ENCODE assay signal across 12 cellular contexts in the genomic region with DNA sequence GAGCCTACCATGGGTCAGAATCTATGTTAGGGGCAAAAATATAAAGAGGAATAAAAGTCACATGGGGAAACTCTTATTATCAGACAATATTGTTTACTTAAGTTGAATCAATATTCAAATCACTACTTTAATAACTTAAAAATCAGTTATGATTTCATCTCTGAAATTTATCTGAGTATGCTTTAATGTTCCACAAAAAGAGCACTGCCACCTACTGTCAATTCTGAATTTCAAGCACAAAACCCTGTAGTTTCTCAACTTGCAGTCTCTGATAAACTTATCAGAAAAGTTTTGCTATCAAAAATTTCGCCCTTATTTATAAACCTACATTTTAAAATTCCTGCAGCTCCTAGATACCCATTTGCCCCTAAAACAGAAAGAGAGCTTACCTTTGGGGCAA. TPM values are rescaled to one million over a fixed set of nuclear protein-coding genes. Genes with fewer than 3 reads are reported as not detected.
DNase-seq lines count a peak whose midpoint lies in the region; ATAC-seq and TF ChIP-seq lines count a peak whose summit lies in the region.
"Had no signal": no experiment of that assay in that cellular context is flagged by ENCODE, and none has a peak within 500 bp of the region (broad histone marks: within the 10 kb centered on the region; RNA-seq: fewer than 3 reads in every experiment).

No MANE protein-coding gene starts in this region.

- H3K4me3 Mint-ChIP-seq in osteocyte (ENCODE audit: unreplicated experiment): no peak overlapping the region
- no peak overlapping the region for H3K4me3 Mint-ChIP-seq in activated naive CD4-positive, alpha-beta T cell treated with anti-CD3 and anti-CD28 coated beads for 36 hours
- H3K4me3 Mint-ChIP-seq: activated CD4-positive, alpha-beta T cell treated with anti-CD3 and anti-CD28 coated beads, Interleukin-2, amount 10 ng/mL, durations not matched to agents 24 days and 14 days; stimulated activated naive CD8-positive, alpha-beta T cell treated with anti-CD3 and anti-CD28 coated beads, Interleukin-15, Interleukin-2, amounts not matched to agents 100 ng/mL and 50 ng/mL, for 24 hours had no signal

- peak; percentile 60 for TF ChIP-seq CTCF in LNCAP (IDR thresholded peaks at IDR 0.05)
- no peak for TF ChIP-seq CTCF in cardiac fibroblast (IDR thresholded peaks at IDR 0.05; ENCODE audit: low read depth, low read length)
- TF ChIP-seq CTCF in osteocyte (IDR thresholded peaks at IDR 0.05): peak; percentile 48

- intact Hi-C loops in activated naive CD4-positive, alpha-beta T cell treated with anti-CD3 and anti-CD28 coated beads for 36 hours (cut with micrococcal nuclease): no loop called here

- H3K9me3 Mint-ChIP-seq in osteocyte (ENCODE audit: unreplicated experiment): no peaks in the 10 kb centered on the region
- no peaks in the 10 kb centered on the region for H3K9me3 Mint-ChIP-seq in activated naive CD4-positive, alpha-beta T cell treated with anti-CD3 and anti-CD28 coated beads for 36 hours
- H3K9me3 Mint-ChIP-seq: activated CD4-positive, alpha-beta T cell treated with anti-CD3 and anti-CD28 coated beads, Interleukin-2, amount 10 ng/mL, durations not matched to agents 24 days and 14 days; stimulated activated naive CD8-positive, alpha-beta T cell treated with anti-CD3 and anti-CD28 coated beads, Interleukin-15, Interleukin-2, amounts not matched to agents 100 ng/mL and 50 ng/mL, for 24 hours had no signal

- H3K4me3 ChIP-seq in cardiac fibroblast (replicated peaks in 1 of 2; ENCODE audit: low read depth in 2 of 2, low read length in 2 of 2): no peak overlapping the region
- H3K4me3 ChIP-seq: SJSA1 had no signal

- CTCF ChIA-PET in activated naive CD4-positive, alpha-beta T cell treated with anti-CD3 and anti-CD28 coated beads for 36 hours (lab: Charles Lee): interaction anchor here (1.2 to 1.5 kb wide), 2 partner anchors 10 to 74 kb away, joined by 4 to 6 read pairs; no protein-coding TSS in a partner anchor

- H3K27me3 Mint-ChIP-seq in osteocyte (ENCODE audit: unreplicated experiment): no peaks in the 10 kb centered on the region
- H3K27me3 Mint-ChIP-seq in activated naive CD4-positive, alpha-beta T cell treated with anti-CD3 and anti-CD28 coated beads for 36 hours (ENCODE audit: low read depth): no peaks in the 10 kb centered on the region
- H3K27me3 Mint-ChIP-seq: activated CD4-positive, alpha-beta T cell treated with anti-CD3 and anti-CD28 coated beads, Interleukin-2, amount 10 ng/mL, durations not matched to agents 24 days and 14 days; stimulated activated naive CD8-positive, alpha-beta T cell treated with anti-CD3 and anti-CD28 coated beads, Interleukin-15, Interleukin-2, amounts not matched to agents 100 ng/mL and 50 ng/mL, for 24 hours had no signal

- no peak for ATAC-seq in GM21526 (IDR thresholded peaks at IDR 0.05; ENCODE audit: low FRiP score, unreplicated experiment)

- no peak overlapping the region for H3K27ac Mint-ChIP-seq in osteocyte (ENCODE audit: unreplicated experiment)
- no peak overlapping the region for H3K27ac Mint-ChIP-seq in activated naive CD4-positive, alpha-beta T cell treated with anti-CD3 and anti-CD28 coated beads for 36 hours
- H3K27ac Mint-ChIP-seq: activated CD4-positive, alpha-beta T cell treated with anti-CD3 and anti-CD28 coated beads, Interleukin-2, amount 10 ng/mL, durations not matched to agents 24 days and 14 days; stimulated activated naive CD8-positive, alpha-beta T cell treated with anti-CD3 and anti-CD28 coated beads, Interleukin-15, Interleukin-2, amounts not matched to agents 100 ng/mL and 50 ng/mL, for 24 hours had no signal

- DNase-seq in EH (ENCODE audit: low read depth) (peak; percentile 6), cardiac fibroblast (ENCODE audit: low read depth in 2 of 2) (peak; percentile 22 to 26), osteocyte (ENCODE audit: extremely low spot score, unreplicated experiment) (no peak)
- no peak for DNase-seq in stimulated activated CD4-positive, alpha-beta T cell treated with anti-CD3 and anti-CD28 coated beads, Interleukin-4, amount 100 ng/mL, for 1 hour
- no peak for DNase-seq in activated naive CD4-positive, alpha-beta T cell treated with anti-CD3 and anti-CD28 coated beads for 36 hours
- DNase-seq: activated CD4-positive, alpha-beta T cell treated with anti-CD3 and anti-CD28 coated beads, Interleukin-2, amount 10 ng/mL, durations not matched to agents 24 days and 14 days; activated gamma-delta T cell treated with Interleukin-2 at 50 U/mL for 16 hours; effector CD8-positive, alpha-beta T cell had no signal

- peaks cover 31% of the 10 kb centered on the region for H3K36me3 Mint-ChIP-seq in osteocyte (ENCODE audit: unreplicated experiment)
- peaks cover 14% of the 10 kb centered on the region for H3K36me3 Mint-ChIP-seq in activated naive CD4-positive, alpha-beta T cell treated with anti-CD3 and anti-CD28 coated beads for 36 hours (ENCODE audit: low read depth)

- H3K4me1 Mint-ChIP-seq in osteocyte (ENCODE audit: unreplicated experiment): peaks cover 16% of the 10 kb centered on the region
- H3K4me1 Mint-ChIP-seq in activated naive CD4-positive, alpha-beta T cell treated with anti-CD3 and anti-CD28 coated beads for 36 hours (ENCODE audit: low read depth): peaks cover 7% of the 10 kb centered on the region

RNA-seq across cellular contexts. Expression of a gene that starts 47.3 kb away (rescaled TPM):
- 154 and 163 TPM in 2 replicates for total RNA-seq in osteocyte
- 10 to 100 TPM; 35.2 to 37.4 TPM for total RNA-seq in activated naive CD4-positive, alpha-beta T cell treated with anti-CD3 and anti-CD28 coated beads for 36 hours

Comparison
In these comparisons a context has a peak if more than half of its experiments do, and no peak if none do; other contexts are left out.
1. DNase-seq: peak in EH (single experiment) and cardiac fibroblast (2 of 2); none in osteocyte (single experiment), stimulated activated CD4-positive, alpha-beta T cell treated with anti-CD3 and anti-CD28 coated beads, Interleukin-4, amount 100 ng/mL, for 1 hour (single experiment) and activated naive CD4-positive, alpha-beta T cell treated with anti-CD3 and anti-CD28 coated beads for 36 hours (single experiment).